In genomic region chr15:40764766-40765136, GRCh38 we compare ENCODE assay signal across 8 cellular contexts. TPM values are rescaled to one million over a fixed set of nuclear protein-coding genes. Genes with fewer than 3 reads are reported as not detected.
DNase-seq lines count a peak whose midpoint lies in the region; ATAC-seq, FAIRE-seq and TF ChIP-seq lines count a peak whose summit lies in the region.

No MANE protein-coding gene starts in this region.

- H3K4me3 ChIP-seq in adipocyte (ENCODE audit: low read length): peak overlapping the region; percentile 82
- H3K4me3 ChIP-seq in HepG2 (replicated peaks in 1 of 3; ENCODE audit: insufficient read depth in 1 of 3, low read depth in 2 of 3, low read length in 3 of 3): peak overlapping the region; percentile 74 to 81 (median 75)
- H3K4me3 ChIP-seq in thoracic aorta: peak overlapping the region; percentile 79

- H2AFZ ChIP-seq in HepG2 (ENCODE audit: low read length): no peak overlapping the region

- CTCF ChIA-PET in activated CD8-positive, alpha-beta memory T cell treated with anti-CD3 and anti-CD28 coated beads, Interleukin-2, amount 10 ng/mL, durations not matched to agents 7 days and 5 days (lab: Charles Lee): interaction anchor here (0.9 to 5.4 kb wide), 9 partner anchors 8 to 129 kb away, joined by 3 to 26 read pairs (median 6); no protein-coding TSS in a partner anchor
- CTCF ChIA-PET in HepG2 (lab: Yijun Ruan, JAX; ENCODE audit: low intra/inter-chr PET ratio, low total read pairs): interaction anchor here (1.7 kb wide), 1 partner anchor 18 kb away, joined by 4 read pairs; no protein-coding TSS in a partner anchor

- no peaks in the 10 kb centered on the region for H3K27me3 Mint-ChIP-seq in activated CD8-positive, alpha-beta memory T cell treated with anti-CD3 and anti-CD28 coated beads, Interleukin-2, amount 10 ng/mL, durations not matched to agents 7 days and 5 days

- intact Hi-C loops in HepG2 (cut with micrococcal nuclease; ENCODE audit: unreplicated experiment): loop anchor here (5.0 kb wide), 1 partner anchor 197 kb away; the partner anchor contains the start of genes CCDC32 and RPUSD2

- peaks cover 6% of the 10 kb centered on the region for H3K36me3 ChIP-seq in adipocyte (ENCODE audit: control insufficient read depth, insufficient read depth, low read length, severe bottlenecking)
- peaks cover 3 to 16% of the 10 kb centered on the region in 2 experiments; a peak in 4 of 5 replicates for H3K36me3 ChIP-seq in HepG2 (replicated peaks in 1 of 2; ENCODE audit: control insufficient read depth in 1 of 2, insufficient read depth in 2 of 2, low read length in 2 of 2)
- no peaks in the 10 kb centered on the region for H3K36me3 ChIP-seq in thoracic aorta

- H3K4me1 ChIP-seq in adipocyte (ENCODE audit: control insufficient read depth, insufficient read depth, low read length): peaks cover 46% of the 10 kb centered on the region
- peaks cover 48% of the 10 kb centered on the region for H3K4me1 ChIP-seq in HepG2 (ENCODE audit: insufficient read depth, low read length)
- peaks cover 19 to 39% of the 10 kb centered on the region in 2 donors for H3K4me1 ChIP-seq in thoracic aorta (ENCODE audit: control insufficient read depth in 1 of 2, low read depth in 2 of 2)

- H3K9ac ChIP-seq in adipocyte (ENCODE audit: low read length) (peak overlapping the region; percentile 79), HepG2 (ENCODE audit: insufficient read depth, low read depth, low read length) (peak overlapping the region; percentile 89)

- POLR2A ChIA-PET in HepG2 (lab: Yijun Ruan, JAX): interaction anchor here (1.3 to 2.1 kb wide), 5 partner anchors 18 to 130 kb away, joined by 3 to 16 read pairs (median 6); partner anchors contain the start of genes RAD51 and VPS18

- H4K20me1 ChIP-seq in HepG2 (ENCODE audit: insufficient read depth, low read length): no peaks in the 10 kb centered on the region

- H3K9me3 ChIP-seq in adipocyte (ENCODE audit: control insufficient read depth, low read length) (no peaks in the 10 kb centered on the region), HepG2 (ENCODE audit: low read length) (no peaks in the 10 kb centered on the region), thoracic aorta (no peaks in the 10 kb centered on the region)

- TF ChIP-seq EP300 in HepG2 (IDR thresholded peaks at IDR 0.05; ENCODE audit: low read depth in 2 of 2, low read length in 2 of 2): no peak
- no peak for TF ChIP-seq EP300 in HepG2 (CRISPR knock-in tag; IDR thresholded peaks at IDR 0.05; ENCODE audit: borderline replicate concordance)

- H3K27me3 ChIP-seq in adipocyte (replicated peaks; ENCODE audit: control insufficient read depth, insufficient read depth, low read length) (peaks cover 3% of the 10 kb centered on the region), HepG2 (ENCODE audit: control insufficient read depth in 1 of 2, insufficient read depth in 2 of 2, low read length in 2 of 2) (no peaks in the 10 kb centered on the region), thoracic aorta (replicated peaks; ENCODE audit: insufficient read depth) (no peaks in the 10 kb centered on the region)

- H3K4me3 Mint-ChIP-seq in activated CD8-positive, alpha-beta memory T cell treated with anti-CD3 and anti-CD28 coated beads, Interleukin-2, amount 10 ng/mL, durations not matched to agents 7 days and 5 days: peak overlapping the region; percentile 81

- no peak for FAIRE-seq in HepG2 (lab: Jason Lieb, UNC)
- no peak for FAIRE-seq in urothelium cell line (lab: Jason Lieb, UNC)

- 5% methylated on average over 6 of the region's 6 CpGs for WGBS in HepG2 (ENCODE audit: low lambda C conversion rate)

- no peak for ATAC-seq in activated CD8-positive, alpha-beta memory T cell treated with anti-CD3 and anti-CD28 coated beads, Interleukin-2, amount 10 ng/mL, durations not matched to agents 7 days and 5 days
- ATAC-seq in HepG2: 0 out of 3 replicates have a peak, but pooled peaks have one; percentile 1
- no peak for ATAC-seq in thoracic aorta (ENCODE audit: insufficient number of reproducible peaks, low FRiP score, low read depth)

- peaks cover 2% of the 10 kb centered on the region for H3K36me3 Mint-ChIP-seq in activated CD8-positive, alpha-beta memory T cell treated with anti-CD3 and anti-CD28 coated beads, Interleukin-2, amount 10 ng/mL, durations not matched to agents 7 days and 5 days

- no peaks in the 10 kb centered on the region for H3K9me3 Mint-ChIP-seq in activated CD8-positive, alpha-beta memory T cell treated with anti-CD3 and anti-CD28 coated beads, Interleukin-2, amount 10 ng/mL, durations not matched to agents 7 days and 5 days (ENCODE audit: low read depth)

- DNase-seq in activated CD8-positive, alpha-beta memory T cell treated with anti-CD3 and anti-CD28 coated beads, Interleukin-2, amount 10 ng/mL, durations not matched to agents 7 days and 5 days: no peak
- DNase-seq in activated CD8-positive, alpha-beta memory T cell treated with anti-CD3 and anti-CD28 coated beads, Interleukin-2, amount 50 U/mL, for 4 hours: no peak
- DNase-seq in adipocyte (ENCODE audit: low read depth): no peak
- DNase-seq in HepG2 (ENCODE audit: low spot score): no peak
- no peak for DNase-seq in thoracic aorta (ENCODE audit: low spot score)
- no peak for DNase-seq in GM19240 (ENCODE audit: insufficient read length, low spot score)
- no peak for DNase-seq in NCI-H1417 treated with DMSO at 0.1 percent for 48 hours (lab: John Stamatoyannopoulos, UW)
- no peak for DNase-seq in urothelium cell line (ENCODE audit: low spot score)

- peak overlapping the region; percentile 83 for H3K4me2 ChIP-seq in HepG2 (ENCODE audit: low read depth, low read length)

- no TSS peak for BruUV-seq in HepG2 (replicated peaks; lab: Mats Ljungman, UMichigan)

- H3K27ac ChIP-seq in HepG2 (ENCODE audit: extremely low read length, insufficient read depth, low read length) (peak overlapping the region; percentile 100), thoracic aorta (peak overlapping the region; percentile 78 to 88)

- 0 out of 4 replicates have a peak, but pooled peaks of 1 of the 2 experiments have one; percentile 7 for TF ChIP-seq POLR2A in HepG2 (IDR thresholded peaks at IDR 0.05; ENCODE audit: insufficient read depth in 1 of 2, low read depth in 2 of 2, low read length in 2 of 2)

- TF ChIP-seq CTCF in HepG2 (CRISPR knock-in tag; IDR thresholded peaks at IDR 0.05) (no peak), thoracic aorta (IDR thresholded peaks at IDR 0.05) (no peak)

- H3K4me1 Mint-ChIP-seq in activated CD8-positive, alpha-beta memory T cell treated with anti-CD3 and anti-CD28 coated beads, Interleukin-2, amount 10 ng/mL, durations not matched to agents 7 days and 5 days: peaks cover 48% of the 10 kb centered on the region

- peak overlapping the region; percentile 91 for H3K27ac Mint-ChIP-seq in activated CD8-positive, alpha-beta memory T cell treated with anti-CD3 and anti-CD28 coated beads, Interleukin-2, amount 10 ng/mL, durations not matched to agents 7 days and 5 days

- H3K79me2 ChIP-seq in HepG2 (ENCODE audit: insufficient read depth, low read length): peaks cover 11% of the 10 kb centered on the region

- TF ChIP-seq RAD21 in HepG2 (CRISPR knock-in tag; IDR thresholded peaks at IDR 0.05): no peak

- in situ Hi-C loops in HepG2 (cut with HindIII; ENCODE audit: extremely low pct_ligation_motif_present, low pct_unique_long_range_greater_than_20kb): no loop called here

RNA-seq across cellular contexts. Expression of gene GCHFR, which starts 0.9 kb away (rescaled TPM):
- total RNA-seq in activated CD8-positive, alpha-beta memory T cell treated with anti-CD3 and anti-CD28 coated beads, Interleukin-2, amount 10 ng/mL, durations not matched to agents 7 days and 5 days: 10 to 100 TPM; 25.9 to 29.1 TPM
- total RNA-seq in HepG2 (2016; rRNA removed; fragmentation: Illumina TruSeq; extraction: Trizol) (92.4 and 93.1 TPM in 2 replicates), thoracic aorta (10 to 100 TPM; 14.1 to 17.2 TPM)
- total RNA-seq in HepG2 (2016; cell fraction: cytosol; rRNA removed; fragmentation: Illumina TruSeq; extraction: Trizol; ENCODE audit: low read depth): 106 and 198 TPM in 2 replicates
- total RNA-seq in HepG2 (2016; cell fraction: insoluble cytoplasmic fraction; rRNA removed; fragmentation: Illumina TruSeq; extraction: Trizol): 92.8 and 98.5 TPM in 2 replicates
- 116 and 181 TPM in 2 replicates for total RNA-seq in HepG2 (2016; cell fraction: membrane; rRNA removed; fragmentation: Illumina TruSeq; extraction: Trizol)
- total RNA-seq in HepG2 (2016; cell fraction: nucleus; rRNA removed; fragmentation: Illumina TruSeq; extraction: Trizol): 33.3 and 38.5 TPM in 2 replicates
- 51.5 and 55.8 TPM in 2 replicates for polyA plus RNA-seq in HepG2 (2011; rRNA removed)
- polyA plus RNA-seq in HepG2 (2011; cell fraction: cytosol; rRNA removed): 71.1 and 107 TPM in 2 replicates
- 36.7 and 39.2 TPM in 2 replicates for polyA plus RNA-seq in HepG2 (2011; cell fraction: nucleus; rRNA removed)
- polyA plus RNA-seq in HepG2 (2012): 23.3 and 24.8 TPM in 2 replicates
- polyA plus RNA-seq in HepG2 (2016; cell fraction: cytosol; fragmentation: Illumina TruSeq; extraction: Trizol; ENCODE audit: low read depth): 113 and 197 TPM in 2 replicates
- 83.4 and 86.6 TPM in 2 replicates for polyA plus RNA-seq in HepG2 (2016; cell fraction: insoluble cytoplasmic fraction; fragmentation: Illumina TruSeq; extraction: Trizol; ENCODE audit: low read depth)
- polyA plus RNA-seq in HepG2 (2016; cell fraction: membrane; fragmentation: Illumina TruSeq; extraction: Trizol; ENCODE audit: low read depth): 98.6 and 148 TPM in 2 replicates
- polyA plus RNA-seq in HepG2 (2016; cell fraction: nucleus; fragmentation: Illumina TruSeq; extraction: Trizol; ENCODE audit: insufficient read depth, low read depth): 46.0 and 55.2 TPM in 2 replicates
- polyA minus RNA-seq in HepG2 (2011; rRNA and poly(A)+ RNA removed; ENCODE audit: low replicate concordance): 37.3 and 70.3 TPM in 2 replicates
- 16.0 and 18.6 TPM in 2 replicates for polyA minus RNA-seq in HepG2 (2011; cell fraction: cytosol; rRNA and poly(A)+ RNA removed)
- polyA minus RNA-seq in HepG2 (2011; cell fraction: nucleus; rRNA and poly(A)+ RNA removed): 13.9 and 15.3 TPM in 2 replicates

RNA-seq across cellular contexts. Expression of gene C15orf62, which starts 5.0 kb away (rescaled TPM):
- under 1 TPM; 0.45 to 0.82 TPM for total RNA-seq in activated CD8-positive, alpha-beta memory T cell treated with anti-CD3 and anti-CD28 coated beads, Interleukin-2, amount 10 ng/mL, durations not matched to agents 7 days and 5 days
- 0.34 and 0.51 TPM in 2 replicates for total RNA-seq in HepG2 (2016; rRNA removed; fragmentation: Illumina TruSeq; extraction: Trizol)
- total RNA-seq in HepG2 (2016; cell fraction: cytosol; rRNA removed; fragmentation: Illumina TruSeq; extraction: Trizol; ENCODE audit: low read depth): not detected in 2 replicates
- 0.24 and 0.67 TPM in 2 replicates for total RNA-seq in HepG2 (2016; cell fraction: insoluble cytoplasmic fraction; rRNA removed; fragmentation: Illumina TruSeq; extraction: Trizol)
- 0.12 and 0.14 TPM in 2 replicates for total RNA-seq in HepG2 (2016; cell fraction: membrane; rRNA removed; fragmentation: Illumina TruSeq; extraction: Trizol)
- 0.97 and 1.1 TPM in 2 replicates for total RNA-seq in HepG2 (2016; cell fraction: nucleus; rRNA removed; fragmentation: Illumina TruSeq; extraction: Trizol)
- polyA plus RNA-seq in HepG2 (2011; rRNA removed): 1.0 and 1.1 TPM in 2 replicates
- 0.38 and 0.59 TPM in 2 replicates for polyA plus RNA-seq in HepG2 (2011; cell fraction: cytosol; rRNA removed)
- polyA plus RNA-seq in HepG2 (2011; cell fraction: nucleus; rRNA removed): 2.6 and 3.2 TPM in 2 replicates
- polyA plus RNA-seq in HepG2 (2012): 1.3 and 1.5 TPM in 2 replicates
- polyA plus RNA-seq in HepG2 (2016; cell fraction: cytosol; fragmentation: Illumina TruSeq; extraction: Trizol; ENCODE audit: low read depth): not detected in 2 replicates
- 0.23 and 0.52 TPM in 2 replicates for polyA plus RNA-seq in HepG2 (2016; cell fraction: insoluble cytoplasmic fraction; fragmentation: Illumina TruSeq; extraction: Trizol; ENCODE audit: low read depth)
- polyA plus RNA-seq in HepG2 (2016; cell fraction: membrane; fragmentation: Illumina TruSeq; extraction: Trizol; ENCODE audit: low read depth): 0.17 and 0.19 TPM in 2 replicates
- polyA plus RNA-seq in HepG2 (2016; cell fraction: nucleus; fragmentation: Illumina TruSeq; extraction: Trizol; ENCODE audit: insufficient read depth, low read depth): 1.7 and 2.1 TPM in 2 replicates
- polyA minus RNA-seq in HepG2 (2011; rRNA and poly(A)+ RNA removed; ENCODE audit: low replicate concordance): 1.5 and 2.1 TPM in 2 replicates
- 0.26 and 0.30 TPM in 2 replicates for polyA minus RNA-seq in HepG2 (2011; cell fraction: cytosol; rRNA and poly(A)+ RNA removed)
- 2.8 and 3.6 TPM in 2 replicates for polyA minus RNA-seq in HepG2 (2011; cell fraction: nucleus; rRNA and poly(A)+ RNA removed)
- under 1 TPM in 1 of 2 donors, not detected in 1; 0.54 TPM for total RNA-seq in thoracic aorta

RNA-seq across cellular contexts. Expression of gene RMDN3, which starts 9.7 kb away (rescaled TPM):
- 10 to 100 TPM; 30.9 to 33.1 TPM for total RNA-seq in activated CD8-positive, alpha-beta memory T cell treated with anti-CD3 and anti-CD28 coated beads, Interleukin-2, amount 10 ng/mL, durations not matched to agents 7 days and 5 days
- 10.5 and 19.5 TPM in 2 replicates for total RNA-seq in HepG2 (2016; rRNA removed; fragmentation: Illumina TruSeq; extraction: Trizol)
- 18.0 and 20.7 TPM in 2 replicates for total RNA-seq in HepG2 (2016; cell fraction: cytosol; rRNA removed; fragmentation: Illumina TruSeq; extraction: Trizol; ENCODE audit: low read depth)
- 7.9 and 18.6 TPM in 2 replicates for total RNA-seq in HepG2 (2016; cell fraction: insoluble cytoplasmic fraction; rRNA removed; fragmentation: Illumina TruSeq; extraction: Trizol)
- 10.4 and 11.1 TPM in 2 replicates for total RNA-seq in HepG2 (2016; cell fraction: membrane; rRNA removed; fragmentation: Illumina TruSeq; extraction: Trizol)
- total RNA-seq in HepG2 (2016; cell fraction: nucleus; rRNA removed; fragmentation: Illumina TruSeq; extraction: Trizol): 22.7 and 25.4 TPM in 2 replicates
- 16.8 and 18.2 TPM in 2 replicates for polyA plus RNA-seq in HepG2 (2011; rRNA removed)
- polyA plus RNA-seq in HepG2 (2011; cell fraction: cytosol; rRNA removed): 17.5 and 19.5 TPM in 2 replicates
- polyA plus RNA-seq in HepG2 (2011; cell fraction: nucleus; rRNA removed): 16.1 and 22.7 TPM in 2 replicates
- 19.5 and 21.1 TPM in 2 replicates for polyA plus RNA-seq in HepG2 (2012)
- 5.8 and 6.1 TPM in 2 replicates for polyA plus RNA-seq in HepG2 (2016; cell fraction: cytosol; fragmentation: Illumina TruSeq; extraction: Trizol; ENCODE audit: low read depth)
- 15.7 and 17.8 TPM in 2 replicates for polyA plus RNA-seq in HepG2 (2016; cell fraction: insoluble cytoplasmic fraction; fragmentation: Illumina TruSeq; extraction: Trizol; ENCODE audit: low read depth)
- 11.2 and 11.3 TPM in 2 replicates for polyA plus RNA-seq in HepG2 (2016; cell fraction: membrane; fragmentation: Illumina TruSeq; extraction: Trizol; ENCODE audit: low read depth)
- 60.2 and 62.0 TPM in 2 replicates for polyA plus RNA-seq in HepG2 (2016; cell fraction: nucleus; fragmentation: Illumina TruSeq; extraction: Trizol; ENCODE audit: insufficient read depth, low read depth)
- 12.7 and 29.0 TPM in 2 replicates for polyA minus RNA-seq in HepG2 (2011; rRNA and poly(A)+ RNA removed; ENCODE audit: low replicate concordance)
- 12.9 and 13.8 TPM in 2 replicates for polyA minus RNA-seq in HepG2 (2011; cell fraction: cytosol; rRNA and poly(A)+ RNA removed)
- polyA minus RNA-seq in HepG2 (2011; cell fraction: nucleus; rRNA and poly(A)+ RNA removed): 10.2 and 11.7 TPM in 2 replicates
- 10 to 100 TPM; 17.2 to 34.5 TPM for total RNA-seq in thoracic aorta

RNA-seq across cellular contexts. Expression of gene ZFYVE19, which starts 42.1 kb away (rescaled TPM):
- 10 to 100 TPM; 28.2 TPM for total RNA-seq in activated CD8-positive, alpha-beta memory T cell treated with anti-CD3 and anti-CD28 coated beads, Interleukin-2, amount 10 ng/mL, durations not matched to agents 7 days and 5 days
- total RNA-seq in HepG2 (2016; rRNA removed; fragmentation: Illumina TruSeq; extraction: Trizol): 19.2 and 23.3 TPM in 2 replicates
- 8.3 and 9.4 TPM in 2 replicates for total RNA-seq in HepG2 (2016; cell fraction: cytosol; rRNA removed; fragmentation: Illumina TruSeq; extraction: Trizol; ENCODE audit: low read depth)
- 18.8 and 22.2 TPM in 2 replicates for total RNA-seq in HepG2 (2016; cell fraction: insoluble cytoplasmic fraction; rRNA removed; fragmentation: Illumina TruSeq; extraction: Trizol)
- total RNA-seq in HepG2 (2016; cell fraction: membrane; rRNA removed; fragmentation: Illumina TruSeq; extraction: Trizol): 14.4 and 14.9 TPM in 2 replicates
- 20.2 and 21.1 TPM in 2 replicates for total RNA-seq in HepG2 (2016; cell fraction: nucleus; rRNA removed; fragmentation: Illumina TruSeq; extraction: Trizol)
- polyA plus RNA-seq in HepG2 (2011; rRNA removed): 44.0 and 55.3 TPM in 2 replicates
- 40.1 and 40.5 TPM in 2 replicates for polyA plus RNA-seq in HepG2 (2011; cell fraction: cytosol; rRNA removed)
- polyA plus RNA-seq in HepG2 (2011; cell fraction: nucleus; rRNA removed): 167 and 208 TPM in 2 replicates
- polyA plus RNA-seq in HepG2 (2012): 19.2 and 22.5 TPM in 2 replicates
- polyA plus RNA-seq in HepG2 (2016; cell fraction: cytosol; fragmentation: Illumina TruSeq; extraction: Trizol; ENCODE audit: low read depth): 6.8 and 9.0 TPM in 2 replicates
- polyA plus RNA-seq in HepG2 (2016; cell fraction: insoluble cytoplasmic fraction; fragmentation: Illumina TruSeq; extraction: Trizol; ENCODE audit: low read depth): 21.3 TPM in 2 replicates
- 11.2 and 14.4 TPM in 2 replicates for polyA plus RNA-seq in HepG2 (2016; cell fraction: membrane; fragmentation: Illumina TruSeq; extraction: Trizol; ENCODE audit: low read depth)
- polyA plus RNA-seq in HepG2 (2016; cell fraction: nucleus; fragmentation: Illumina TruSeq; extraction: Trizol; ENCODE audit: insufficient read depth, low read depth): 60.8 and 65.3 TPM in 2 replicates
- 25.9 and 65.3 TPM in 2 replicates for polyA minus RNA-seq in HepG2 (2011; rRNA and poly(A)+ RNA removed; ENCODE audit: low replicate concordance)
- polyA minus RNA-seq in HepG2 (2011; cell fraction: cytosol; rRNA and poly(A)+ RNA removed): 7.5 and 9.9 TPM in 2 replicates
- polyA minus RNA-seq in HepG2 (2011; cell fraction: nucleus; rRNA and poly(A)+ RNA removed): 24.6 and 30.2 TPM in 2 replicates
- total RNA-seq in thoracic aorta: 10 to 100 TPM; 10.9 to 17.3 TPM

RNA-seq across cellular contexts. Expression of gene DNAJC17, which starts 42.5 kb away (rescaled TPM):
- total RNA-seq in activated CD8-positive, alpha-beta memory T cell treated with anti-CD3 and anti-CD28 coated beads, Interleukin-2, amount 10 ng/mL, durations not matched to agents 7 days and 5 days: 10 to 100 TPM; 45.6 to 51.2 TPM
- total RNA-seq in HepG2 (2016; rRNA removed; fragmentation: Illumina TruSeq; extraction: Trizol) (26.5 and 30.2 TPM in 2 replicates), thoracic aorta (10 to 100 TPM in 1 of 2 donors, 1 to 10 TPM in 1; 6.1 to 20.4 TPM)
- 6.4 and 7.8 TPM in 2 replicates for total RNA-seq in HepG2 (2016; cell fraction: cytosol; rRNA removed; fragmentation: Illumina TruSeq; extraction: Trizol; ENCODE audit: low read depth)
- total RNA-seq in HepG2 (2016; cell fraction: insoluble cytoplasmic fraction; rRNA removed; fragmentation: Illumina TruSeq; extraction: Trizol): 30.1 and 30.4 TPM in 2 replicates
- total RNA-seq in HepG2 (2016; cell fraction: membrane; rRNA removed; fragmentation: Illumina TruSeq; extraction: Trizol): 7.4 and 8.6 TPM in 2 replicates
- total RNA-seq in HepG2 (2016; cell fraction: nucleus; rRNA removed; fragmentation: Illumina TruSeq; extraction: Trizol): 17.9 and 19.3 TPM in 2 replicates
- polyA plus RNA-seq in HepG2 (2011; rRNA removed): 22.2 and 23.0 TPM in 2 replicates
- polyA plus RNA-seq in HepG2 (2011; cell fraction: cytosol; rRNA removed): 25.4 and 31.1 TPM in 2 replicates
- 71.0 and 88.9 TPM in 2 replicates for polyA plus RNA-seq in HepG2 (2011; cell fraction: nucleus; rRNA removed)
- 15.6 and 17.8 TPM in 2 replicates for polyA plus RNA-seq in HepG2 (2012)
- polyA plus RNA-seq in HepG2 (2016; cell fraction: cytosol; fragmentation: Illumina TruSeq; extraction: Trizol; ENCODE audit: low read depth): 4.4 TPM in 2 replicates
- 27.5 and 28.1 TPM in 2 replicates for polyA plus RNA-seq in HepG2 (2016; cell fraction: insoluble cytoplasmic fraction; fragmentation: Illumina TruSeq; extraction: Trizol; ENCODE audit: low read depth)
- polyA plus RNA-seq in HepG2 (2016; cell fraction: membrane; fragmentation: Illumina TruSeq; extraction: Trizol; ENCODE audit: low read depth): 3.8 and 5.1 TPM in 2 replicates
- 36.5 and 39.9 TPM in 2 replicates for polyA plus RNA-seq in HepG2 (2016; cell fraction: nucleus; fragmentation: Illumina TruSeq; extraction: Trizol; ENCODE audit: insufficient read depth, low read depth)
- 9.9 and 24.8 TPM in 2 replicates for polyA minus RNA-seq in HepG2 (2011; rRNA and poly(A)+ RNA removed; ENCODE audit: low replicate concordance)
- polyA minus RNA-seq in HepG2 (2011; cell fraction: cytosol; rRNA and poly(A)+ RNA removed): 5.3 and 10.7 TPM in 2 replicates
- polyA minus RNA-seq in HepG2 (2011; cell fraction: nucleus; rRNA and poly(A)+ RNA removed): 27.2 and 33.7 TPM in 2 replicates
